8 cellular contexts compared by ENCODE assay signal in genomic region chrX:53719666-53720065, GRCh38. TPM values are rescaled to one million over a fixed set of nuclear protein-coding genes. Genes with fewer than 3 reads are reported as not detected.
DNase-seq lines count a peak whose midpoint lies in the region; ATAC-seq and FAIRE-seq lines count a peak whose summit lies in the region.
"Not testable (repeated sequence)": the region's sequence is repeated elsewhere in the genome, so short reads cannot be mapped to it uniquely, and the experiment has no call there.

No MANE protein-coding gene starts in this region.

- intact Hi-C loops in activated CD4-positive, alpha-beta T cell treated with anti-CD3 and anti-CD28 coated beads, Interleukin-2, amount 10 ng/mL, durations not matched to agents 24 days and 14 days (cut with micrococcal nuclease): loop anchor here (5.0 kb wide), 2 partner anchors 98 to 113 kb away; no protein-coding TSS in a partner anchor
- intact Hi-C loops in activated naive CD4-positive, alpha-beta T cell treated with anti-CD3 and anti-CD28 coated beads for 36 hours (cut with micrococcal nuclease): loop anchor here (5.0 to 10.0 kb wide), 4 partner anchors 455 to 1443 kb away; partner anchors contain the start of gene TSPYL2

- ATAC-seq in activated T-cell treated with anti-CD3 and anti-CD28 coated beads, Interleukin-2, amount 50 U/mL, for 4 hours; natural killer cell treated with Interleukin-12 subunit alpha and Interleukin-12 subunit beta and Interleukin-15 and Interleukin-18, amount 100 ng/mL, for 72 hours: not testable (repeated sequence)

- H3K27me3 Mint-ChIP-seq in activated CD4-positive, alpha-beta T cell treated with anti-CD3 and anti-CD28 coated beads, Interleukin-2, amount 10 ng/mL, durations not matched to agents 24 days and 14 days; activated CD4-positive, alpha-beta memory T cell treated with anti-CD3 and anti-CD28 coated beads, Interleukin-2, amount 10 ng/mL, durations not matched to agents 7 days and 5 days; activated T-cell treated with anti-CD3 and anti-CD28 coated beads, Interleukin-2, amount 50 U/mL, for 4 hours (ENCODE audit: low read depth); activated naive CD4-positive, alpha-beta T cell treated with anti-CD3 and anti-CD28 coated beads for 36 hours (ENCODE audit: low read depth); activated naive CD8-positive, alpha-beta T cell treated with anti-CD3 and anti-CD28 coated beads for 36 hours; natural killer cell treated with Interleukin-12 subunit alpha and Interleukin-12 subunit beta and Interleukin-15 and Interleukin-18, amount 100 ng/mL, for 72 hours; stimulated activated naive CD8-positive, alpha-beta T cell treated with anti-CD3 and anti-CD28 coated beads, Interleukin-15, Interleukin-2, amounts not matched to agents 100 ng/mL and 50 ng/mL, for 24 hours: not testable (repeated sequence)

- peaks cover 30% of the 10 kb centered on the region for H3K4me1 Mint-ChIP-seq in activated CD4-positive, alpha-beta T cell treated with anti-CD3 and anti-CD28 coated beads, Interleukin-2, amount 10 ng/mL, durations not matched to agents 24 days and 14 days
- H3K4me1 Mint-ChIP-seq in activated CD4-positive, alpha-beta memory T cell treated with anti-CD3 and anti-CD28 coated beads, Interleukin-2, amount 10 ng/mL, durations not matched to agents 7 days and 5 days: peaks cover 48% of the 10 kb centered on the region
- peaks cover 39% of the 10 kb centered on the region for H3K4me1 Mint-ChIP-seq in activated T-cell treated with anti-CD3 and anti-CD28 coated beads, Interleukin-2, amount 50 U/mL, for 4 hours (ENCODE audit: low read depth)
- peaks cover 29% of the 10 kb centered on the region for H3K4me1 Mint-ChIP-seq in activated naive CD4-positive, alpha-beta T cell treated with anti-CD3 and anti-CD28 coated beads for 36 hours (ENCODE audit: low read depth)
- H3K4me1 Mint-ChIP-seq in activated naive CD8-positive, alpha-beta T cell treated with anti-CD3 and anti-CD28 coated beads for 36 hours: peaks cover 31% of the 10 kb centered on the region
- H3K4me1 Mint-ChIP-seq in natural killer cell treated with Interleukin-12 subunit alpha and Interleukin-12 subunit beta and Interleukin-15 and Interleukin-18, amount 100 ng/mL, for 72 hours (ENCODE audit: low read depth in 2 of 2): peaks cover 26 to 45% of the 10 kb centered on the region in 2 donors
- peaks cover 51% of the 10 kb centered on the region for H3K4me1 Mint-ChIP-seq in stimulated activated naive CD8-positive, alpha-beta T cell treated with anti-CD3 and anti-CD28 coated beads, Interleukin-15, Interleukin-2, amounts not matched to agents 100 ng/mL and 50 ng/mL, for 24 hours (ENCODE audit: low read depth)

- not testable (repeated sequence) for H3K36me3 Mint-ChIP-seq in activated CD4-positive, alpha-beta T cell treated with anti-CD3 and anti-CD28 coated beads, Interleukin-2, amount 10 ng/mL, durations not matched to agents 24 days and 14 days (ENCODE audit: low read depth); activated CD4-positive, alpha-beta memory T cell treated with anti-CD3 and anti-CD28 coated beads, Interleukin-2, amount 10 ng/mL, durations not matched to agents 7 days and 5 days (ENCODE audit: low read depth); activated T-cell treated with anti-CD3 and anti-CD28 coated beads, Interleukin-2, amount 50 U/mL, for 4 hours (ENCODE audit: insufficient read depth); activated naive CD8-positive, alpha-beta T cell treated with anti-CD3 and anti-CD28 coated beads for 36 hours; stimulated activated naive CD8-positive, alpha-beta T cell treated with anti-CD3 and anti-CD28 coated beads, Interleukin-15, Interleukin-2, amounts not matched to agents 100 ng/mL and 50 ng/mL, for 24 hours (ENCODE audit: low read depth)
- peaks cover 21% of the 10 kb centered on the region for H3K36me3 Mint-ChIP-seq in activated naive CD4-positive, alpha-beta T cell treated with anti-CD3 and anti-CD28 coated beads for 36 hours (ENCODE audit: low read depth)
- peaks cover 11% of the 10 kb centered on the region for H3K36me3 Mint-ChIP-seq in natural killer cell treated with Interleukin-12 subunit alpha and Interleukin-12 subunit beta and Interleukin-15 and Interleukin-18, amount 100 ng/mL, for 72 hours

- CTCF ChIA-PET in activated CD4-positive, alpha-beta memory T cell treated with anti-CD3 and anti-CD28 coated beads, Interleukin-2, amount 10 ng/mL, durations not matched to agents 7 days and 5 days (lab: Charles Lee); activated naive CD4-positive, alpha-beta T cell treated with anti-CD3 and anti-CD28 coated beads for 36 hours (lab: Charles Lee): not testable (repeated sequence)

- peak overlapping the region; percentile 32 for H3K4me3 Mint-ChIP-seq in activated CD4-positive, alpha-beta T cell treated with anti-CD3 and anti-CD28 coated beads, Interleukin-2, amount 10 ng/mL, durations not matched to agents 24 days and 14 days
- H3K4me3 Mint-ChIP-seq in activated CD4-positive, alpha-beta memory T cell treated with anti-CD3 and anti-CD28 coated beads, Interleukin-2, amount 10 ng/mL, durations not matched to agents 7 days and 5 days: peak overlapping the region; percentile 37
- H3K4me3 Mint-ChIP-seq in activated T-cell treated with anti-CD3 and anti-CD28 coated beads, Interleukin-2, amount 50 U/mL, for 4 hours: peak overlapping the region; percentile 65
- peak overlapping the region; percentile 72 for H3K4me3 Mint-ChIP-seq in activated naive CD4-positive, alpha-beta T cell treated with anti-CD3 and anti-CD28 coated beads for 36 hours
- H3K4me3 Mint-ChIP-seq in activated naive CD8-positive, alpha-beta T cell treated with anti-CD3 and anti-CD28 coated beads for 36 hours: not testable (repeated sequence)
- H3K4me3 Mint-ChIP-seq in natural killer cell treated with Interleukin-12 subunit alpha and Interleukin-12 subunit beta and Interleukin-15 and Interleukin-18, amount 100 ng/mL, for 72 hours: peak overlapping the region; percentile 44
- H3K4me3 Mint-ChIP-seq in stimulated activated naive CD8-positive, alpha-beta T cell treated with anti-CD3 and anti-CD28 coated beads, Interleukin-15, Interleukin-2, amounts not matched to agents 100 ng/mL and 50 ng/mL, for 24 hours: peak overlapping the region; percentile 62

- not testable (repeated sequence) for DNase-seq in GM18507 (ENCODE audit: extremely low spot score, insufficient read length, low read depth); activated CD4-positive, alpha-beta T cell treated with anti-CD3 and anti-CD28 coated beads, Interleukin-2, amount 10 ng/mL, durations not matched to agents 24 days and 14 days; activated CD4-positive, alpha-beta memory T cell treated with anti-CD3 and anti-CD28 coated beads, Interleukin-2, amount 10 ng/mL, durations not matched to agents 7 days and 5 days; activated T-cell treated with anti-CD3 and anti-CD28 coated beads, Interleukin-2, amount 50 U/mL, for 4 hours; activated naive CD4-positive, alpha-beta T cell treated with anti-CD3 and anti-CD28 coated beads for 36 hours; activated naive CD8-positive, alpha-beta T cell treated with anti-CD3 and anti-CD28 coated beads for 36 hours; natural killer cell treated with Interleukin-12 subunit alpha and Interleukin-12 subunit beta and Interleukin-15 and Interleukin-18, amount 100 ng/mL, for 72 hours (ENCODE audit: low spot score)

- POLR2A ChIA-PET in activated CD4-positive, alpha-beta memory T cell treated with anti-CD3 and anti-CD28 coated beads, Interleukin-2, amount 10 ng/mL, durations not matched to agents 7 days and 5 days (lab: Charles Lee): interaction anchor here (1.3 kb wide), 1 partner anchor 34 kb away, joined by 4 read pairs; the partner anchor contains the start of gene HUWE1

- FAIRE-seq in GM18507 (lab: Jason Lieb, UNC): peak; percentile 59

- peak overlapping the region; percentile 54 for H3K27ac Mint-ChIP-seq in activated CD4-positive, alpha-beta T cell treated with anti-CD3 and anti-CD28 coated beads, Interleukin-2, amount 10 ng/mL, durations not matched to agents 24 days and 14 days
- H3K27ac Mint-ChIP-seq in activated CD4-positive, alpha-beta memory T cell treated with anti-CD3 and anti-CD28 coated beads, Interleukin-2, amount 10 ng/mL, durations not matched to agents 7 days and 5 days: peak overlapping the region; percentile 58
- peak overlapping the region; percentile 99 for H3K27ac Mint-ChIP-seq in activated naive CD4-positive, alpha-beta T cell treated with anti-CD3 and anti-CD28 coated beads for 36 hours
- peak overlapping the region; percentile 65 for H3K27ac Mint-ChIP-seq in activated naive CD8-positive, alpha-beta T cell treated with anti-CD3 and anti-CD28 coated beads for 36 hours
- H3K27ac Mint-ChIP-seq in natural killer cell treated with Interleukin-12 subunit alpha and Interleukin-12 subunit beta and Interleukin-15 and Interleukin-18, amount 100 ng/mL, for 72 hours: peak overlapping the region; percentile 99 to 100
- peak overlapping the region; percentile 78 for H3K27ac Mint-ChIP-seq in stimulated activated naive CD8-positive, alpha-beta T cell treated with anti-CD3 and anti-CD28 coated beads, Interleukin-15, Interleukin-2, amounts not matched to agents 100 ng/mL and 50 ng/mL, for 24 hours

- H3K9me3 Mint-ChIP-seq in activated CD4-positive, alpha-beta T cell treated with anti-CD3 and anti-CD28 coated beads, Interleukin-2, amount 10 ng/mL, durations not matched to agents 24 days and 14 days; activated CD4-positive, alpha-beta memory T cell treated with anti-CD3 and anti-CD28 coated beads, Interleukin-2, amount 10 ng/mL, durations not matched to agents 7 days and 5 days; activated T-cell treated with anti-CD3 and anti-CD28 coated beads, Interleukin-2, amount 50 U/mL, for 4 hours; activated naive CD4-positive, alpha-beta T cell treated with anti-CD3 and anti-CD28 coated beads for 36 hours; activated naive CD8-positive, alpha-beta T cell treated with anti-CD3 and anti-CD28 coated beads for 36 hours; natural killer cell treated with Interleukin-12 subunit alpha and Interleukin-12 subunit beta and Interleukin-15 and Interleukin-18, amount 100 ng/mL, for 72 hours; stimulated activated naive CD8-positive, alpha-beta T cell treated with anti-CD3 and anti-CD28 coated beads, Interleukin-15, Interleukin-2, amounts not matched to agents 100 ng/mL and 50 ng/mL, for 24 hours: not testable (repeated sequence)

RNA-seq across cellular contexts. Expression of gene HUWE1, which starts 33.1 kb away (rescaled TPM):
- total RNA-seq in activated CD4-positive, alpha-beta T cell treated with anti-CD3 and anti-CD28 coated beads, Interleukin-2, amount 10 ng/mL, durations not matched to agents 24 days and 14 days: 461 and 485 TPM in 2 replicates
- total RNA-seq in activated CD4-positive, alpha-beta memory T cell treated with anti-CD3 and anti-CD28 coated beads, Interleukin-2, amount 10 ng/mL, durations not matched to agents 7 days and 5 days: 100 to 1,000 TPM; 213 to 237 TPM
- 100 to 1,000 TPM; 433 to 540 (median 440) TPM for total RNA-seq in activated T-cell treated with anti-CD3 and anti-CD28 coated beads, Interleukin-2, amount 50 U/mL, for 4 hours
- total RNA-seq in activated naive CD4-positive, alpha-beta T cell treated with anti-CD3 and anti-CD28 coated beads for 36 hours: 100 to 1,000 TPM; 596 to 603 TPM
- total RNA-seq in activated naive CD8-positive, alpha-beta T cell treated with anti-CD3 and anti-CD28 coated beads for 36 hours: 100 to 1,000 TPM; 261 to 273 TPM
- 100 to 1,000 TPM; 574 to 813 TPM for total RNA-seq in natural killer cell treated with Interleukin-12 subunit alpha and Interleukin-12 subunit beta and Interleukin-15 and Interleukin-18, amount 100 ng/mL, for 72 hours
